Comparison of ENCODE assay signal across 11 cellular contexts in the genomic region with DNA sequence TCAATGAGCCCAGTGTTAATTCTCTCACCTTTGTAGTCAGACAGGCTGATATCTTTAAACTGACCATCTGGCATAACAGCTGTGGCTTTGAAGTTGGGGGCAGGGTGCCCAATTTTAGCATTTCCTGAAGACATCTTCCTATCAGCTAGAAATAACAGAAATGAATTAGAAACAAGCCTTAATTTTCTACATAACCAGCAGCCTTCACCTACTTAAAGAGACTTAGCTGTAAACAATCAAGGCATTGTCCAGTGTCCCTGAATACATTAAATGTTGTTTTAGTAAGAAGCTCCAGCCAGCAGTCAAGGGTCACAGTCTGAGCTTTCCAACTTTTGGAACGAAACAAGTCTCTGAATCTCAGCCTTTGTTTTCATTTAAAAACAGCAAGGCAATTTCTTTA. TPM values are rescaled to one million over a fixed set of nuclear protein-coding genes. Genes with fewer than 3 reads are reported as not detected.
A peak's percentile ranks its signal among the peaks of the same experiment; 100 is the strongest.
DNase-seq lines count a peak whose midpoint lies in the region; ATAC-seq, FAIRE-seq and TF ChIP-seq lines count a peak whose summit lies in the region.
"Had no signal": no experiment of that assay in that cellular context is flagged by ENCODE, and none has a peak within 500 bp of the region (broad histone marks: within the 10 kb centered on the region; RNA-seq: fewer than 3 reads in every experiment).

No MANE protein-coding gene starts in this region.

- H3K9me2 ChIP-seq in PC-3 (replicated peaks; ENCODE audit: low read length), result no peaks in the 10 kb centered on the region

- no peak overlapping the region for H4K8ac ChIP-seq in H1 (ENCODE audit: extremely low read depth, insufficient read depth, low read length)

- no peak overlapping the region for H2BK120ac ChIP-seq in H1 (replicated peaks; ENCODE audit: low read depth, low read length)

- H2BK12ac ChIP-seq in H1 (ENCODE audit: low read depth, low read length), result no peak overlapping the region

- H3K4me1 ChIP-seq in PC-3 (ENCODE audit: insufficient read depth, low read length) (peaks cover 37% of the 10 kb centered on the region), H1 (replicated peaks in 1 of 4; ENCODE audit: control insufficient read depth in 3 of 4, insufficient read depth in 4 of 4, low read length in 3 of 4) (peaks cover 2 to 9% (median 3%) of the 10 kb centered on the region in 4 experiments; a peak in 4 of 7 replicates)

- no peaks in the 10 kb centered on the region for H3K27me3 Mint-ChIP-seq in progenitor cell of endocrine pancreas

- H3K23ac ChIP-seq in H1 (ENCODE audit: insufficient read length), result no peak overlapping the region

- no peak for DNase-seq in GM12892 (ENCODE audit: insufficient read length)
- DNase-seq in PC-3, result no peak
- no peak for DNase-seq in H1 (ENCODE audit: low read depth in 1 of 2, low spot score in 2 of 2)
- no peak for DNase-seq in progenitor cell of endocrine pancreas (ENCODE audit: low spot score, unreplicated experiment)
- no peak for DNase-seq in activated gamma-delta T cell treated with Interleukin-2 at 50 U/mL for 16 hours
- no peak for DNase-seq in stimulated activated CD4-positive, alpha-beta T cell treated with anti-CD3 and anti-CD28 coated beads, Interleukin-4, amount 100 ng/mL, for 4 hours
- DNase-seq in KG1 (lab: John Stamatoyannopoulos, UW), result no peak
- DNase-seq in stimulated activated CD4-positive, alpha-beta T cell treated with anti-CD3 and anti-CD28 coated beads, Interleukin-1b, Interleukin-23, amount 100 ng/mL, for 48 hours, result no peak
- DNase-seq: NCI-H226; stimulated activated CD4-positive, alpha-beta T cell treated with anti-CD3 and anti-CD28 coated beads, Interleukin-12 subunit alpha, Interleukin-12 subunit beta, amount 100 ng/mL, for 4 hours had no signal

- H2BK20ac ChIP-seq in H1 (ENCODE audit: low read length), result no peak overlapping the region

- peaks cover 29% of the 10 kb centered on the region for H3K4me1 Mint-ChIP-seq in progenitor cell of endocrine pancreas (ENCODE audit: low read depth)

- peak overlapping the region; percentile 25 for H3K4me3 Mint-ChIP-seq in progenitor cell of endocrine pancreas (ENCODE audit: low read depth)

- H3K23me2 ChIP-seq in H1 (ENCODE audit: low read depth, low read length), result peaks cover 8% of the 10 kb centered on the region

- no peaks in the 10 kb centered on the region for H3K9me3 Mint-ChIP-seq in progenitor cell of endocrine pancreas (ENCODE audit: low read depth)

- H2BK5ac ChIP-seq in H1 (ENCODE audit: low read depth, low read length), result no peak overlapping the region

- no peak overlapping the region for H3K9ac ChIP-seq in PC-3 (ENCODE audit: low read length)
- H3K9ac ChIP-seq in H1 (replicated peaks in 1 of 4; ENCODE audit: extremely low read depth in 1 of 4, low read depth in 3 of 4, low read length in 3 of 4), result no peak overlapping the region

- H3K56ac ChIP-seq in H1 (replicated peaks; ENCODE audit: insufficient read length, low read depth, low read length), result no peak overlapping the region

- H3K36me3 Mint-ChIP-seq in progenitor cell of endocrine pancreas (ENCODE audit: insufficient read depth), result peaks cover 24% of the 10 kb centered on the region

- H3K4ac ChIP-seq in H1 (replicated peaks; ENCODE audit: insufficient read length, low read depth, low read length), result no peak overlapping the region

- H3K18ac ChIP-seq in H1 (ENCODE audit: extremely low read depth, low read length), result no peak overlapping the region

- H2AFZ ChIP-seq in PC-3 (ENCODE audit: low read length) (no peak overlapping the region), H1 (ENCODE audit: low read length) (no peak overlapping the region)

- H3K27ac Mint-ChIP-seq in progenitor cell of endocrine pancreas, result peak overlapping the region; percentile 39

- H3K27me3 ChIP-seq in PC-3 (ENCODE audit: low read length) (no peaks in the 10 kb centered on the region), H1 (replicated peaks in 1 of 4; ENCODE audit: control insufficient read depth in 3 of 4, extremely low read depth in 1 of 4, insufficient read depth in 3 of 4, low read length in 3 of 4) (no peaks in the 10 kb centered on the region)

- H3K79me2 ChIP-seq in PC-3 (ENCODE audit: low read length), result peaks cover 71% of the 10 kb centered on the region
- H3K79me2 ChIP-seq in H1 (ENCODE audit: control insufficient read depth in 1 of 2, insufficient read depth in 2 of 2, low read length in 2 of 2), result peaks cover 30 to 61% of the 10 kb centered on the region in 2 experiments

- intact Hi-C loops in PC-3 (cut with micrococcal nuclease), result no loop called here

- H3K14ac ChIP-seq in H1 (ENCODE audit: insufficient read length), result no peak overlapping the region

- H3K4me2 ChIP-seq in PC-3 (ENCODE audit: low read length) (peak overlapping the region; percentile 93), H1 (ENCODE audit: insufficient read depth in 1 of 2, low read depth in 2 of 2, low read length in 2 of 2) (peak overlapping the region; percentile 44 to 90; a peak in 3 of 4 replicates)

- WGBS in H1 (ENCODE audit: extremely low coverage in 1 of 2, insufficient coverage in 1 of 2, insufficient read length in 1 of 2, insufficient replicate concordance in 2 of 2, low coverage in 1 of 2, low lambda C conversion rate in 2 of 2, missing lambda C conversion rate in 1 of 2), 2 experiments, result 85% methylated on average over 1 of the region's 1 CpG; no CpG with 5 or more reads in 1 of the 2 experiments

- no peak overlapping the region for H2BK15ac ChIP-seq in H1 (ENCODE audit: low read length)

- TF ChIP-seq CTCF in PC-3 (conservative IDR thresholded peaks at IDR 0.05; ENCODE audit: low read depth, low read length) (no peak), H1 (IDR thresholded peaks at IDR 0.05; ENCODE audit: control extremely low read depth in 1 of 3, insufficient read depth in 1 of 3, low read depth in 1 of 3, low read length in 3 of 3) (no peak), progenitor cell of endocrine pancreas (IDR thresholded peaks at IDR 0.05; ENCODE audit: unreplicated experiment) (no peak)

- CTCF ChIA-PET in PC-3 (lab: Charles Lee), result interaction anchor here (0.6 kb wide), 1 partner anchor 51 kb away, joined by 3 read pairs; no protein-coding TSS in a partner anchor
- CTCF ChIA-PET in H1 (lab: Charles Lee; ENCODE audit: partially characterized antibody), result interaction anchor here (0.7 to 5.4 kb wide), 7 partner anchors 8 to 51 kb away, joined by 3 to 53 read pairs (median 4); no protein-coding TSS in a partner anchor

- 0 out of 2 replicates have a peak, but pooled peaks have one; percentile 19 for TF ChIP-seq POLR2A in GM12892 (IDR thresholded peaks at IDR 0.05; ENCODE audit: low read depth, low read length)
- peak in 1 of 2 experiments; percentile 23; a peak in 1 of 3 replicates for TF ChIP-seq POLR2A in H1 (IDR thresholded peaks at IDR 0.05; ENCODE audit: control extremely low read depth in 1 of 2, low read depth in 2 of 2, low read length in 2 of 2)

- H3K36me3 ChIP-seq in PC-3 (ENCODE audit: low read depth, low read length), result peaks cover 40% of the 10 kb centered on the region
- peaks cover 24 to 58% (median 42%) of the 10 kb centered on the region in 4 experiments for H3K36me3 ChIP-seq in H1 (ENCODE audit: control insufficient read depth in 2 of 4, insufficient read depth in 4 of 4, low read length in 3 of 4)

- H3K27ac ChIP-seq in PC-3 (ENCODE audit: low read length) (no peak overlapping the region), H1 (ENCODE audit: low read depth, low read length) (no peak overlapping the region)

- no peak for ATAC-seq in PC-3

- H4K20me1 ChIP-seq in PC-3 (ENCODE audit: low read length) (peaks cover 57% of the 10 kb centered on the region), H1 (replicated peaks in 1 of 2; ENCODE audit: control insufficient read depth in 1 of 2, insufficient read depth in 2 of 2, low read length in 2 of 2) (peaks cover 20 to 29% of the 10 kb centered on the region in 2 experiments)

- H3F3A ChIP-seq in PC-3 (ENCODE audit: low read length, unreplicated experiment), result no peaks in the 10 kb centered on the region

- no peak overlapping the region for H2AK5ac ChIP-seq in H1 (ENCODE audit: low read depth, low read length)

- H3K4me3 ChIP-seq in PC-3 (ENCODE audit: low read length), result peak overlapping the region; percentile 99
- peak overlapping the region in 2 of 4 experiments; percentile 15 to 100; a peak in 3 of 8 replicates for H3K4me3 ChIP-seq in H1 (ENCODE audit: extremely low read depth in 1 of 4, insufficient read depth in 2 of 4, low read depth in 3 of 4, low read length in 4 of 4)

- no peak for TF ChIP-seq EP300 in H1 (IDR thresholded peaks at IDR 0.05; ENCODE audit: borderline replicate concordance in 1 of 2, low read depth in 2 of 2, low read length in 2 of 2)

- POLR2A ChIA-PET in PC-3 (lab: Charles Lee; ENCODE audit: unreplicated experiment) (interaction anchor here (0.6 kb wide), 3 partner anchors 39 to 624 kb away, joined by 3 to 13 read pairs (median 3); no protein-coding TSS in a partner anchor), H1 (lab: Charles Lee; ENCODE audit: partially characterized antibody) (interaction anchor here (0.6 to 13.3 kb wide), 10 partner anchors 13 to 599 kb away, joined by 3 to 741 read pairs (median 6); a partner anchor contains a TSS)

- TSS peak; percentile 6 for BruUV-seq in PC-3 (replicated peaks; lab: Mats Ljungman, UMichigan)

- no peak overlapping the region for H4K91ac ChIP-seq in H1 (replicated peaks; ENCODE audit: insufficient read length, low read length)

- no peaks in the 10 kb centered on the region for H3K79me1 ChIP-seq in H1 (ENCODE audit: low read depth, low read length)

- FAIRE-seq in GM12892 (lab: Jason Lieb, UNC), result no peak
- no peak for FAIRE-seq in H1 (lab: Jason Lieb, UNC)
- FAIRE-seq: colon had no signal

- no peaks in the 10 kb centered on the region for H3K9me3 ChIP-seq in PC-3 (ENCODE audit: low read length)
- H3K9me3 ChIP-seq in H1 (ENCODE audit: insufficient read depth in 2 of 2, low read depth in 1 of 2, low read length in 1 of 2), result no peaks in the 10 kb centered on the region

- H4K5ac ChIP-seq in H1 (ENCODE audit: insufficient read length, low read depth, low read length), result no peak overlapping the region

- no peak for TF ChIP-seq RAD21 in H1 (IDR thresholded peaks at IDR 0.05 in 1 of 2, conservative IDR thresholded peaks at IDR 0.05 in 1 of 2; ENCODE audit: low read depth in 2 of 2, low read length in 2 of 2)

RNA-seq across cellular contexts. Expression of a gene that starts 2.8 kb away (rescaled TPM):
- polyA plus RNA-seq in GM12892 (2012; ENCODE audit: missing spikeins), result 985 TPM
- total RNA-seq in PC-3 (2014; rRNA removed) (749 and 967 TPM in 2 replicates), progenitor cell of endocrine pancreas (308 and 331 TPM in 2 replicates)
- total RNA-seq in H1 (2021; fragmentation: NEBNext Ultra II Directional; extraction: Animal tissue kit (Norgen Biotek cat#: 25700)), result 1,354 and 1,418 TPM in 2 replicates
- 611 and 1,165 TPM in 2 replicates for polyA plus RNA-seq in H1 (2011; rRNA removed)
- 1,073 TPM for polyA plus RNA-seq in H1 (2011; cell fraction: cytosol; rRNA removed)
- 289 TPM for polyA plus RNA-seq in H1 (2011; cell fraction: nucleus; rRNA removed)
- polyA plus RNA-seq in H1 (2012, experiment 1 of 2), result 1,250 to 1,913 TPM (median 1,350 TPM) in 4 replicates
- polyA plus RNA-seq in H1 (2012, experiment 2 of 2), result 731 TPM
- 1,094 TPM for polyA plus RNA-seq in H1 (2013, experiment 1 of 2)
- polyA plus RNA-seq in H1 (2013, experiment 2 of 2), result 1,165 TPM
- polyA minus RNA-seq in H1 (2011; rRNA and poly(A)+ RNA removed), result 624 and 694 TPM in 2 replicates
- 277 TPM for polyA minus RNA-seq in H1 (2011; cell fraction: cytosol; rRNA and poly(A)+ RNA removed)
- polyA minus RNA-seq in H1 (2011; cell fraction: nucleus; rRNA and poly(A)+ RNA removed), result 228 TPM

RNA-seq across cellular contexts. Expression of a gene that starts 18.8 kb away (rescaled TPM):
- 3.6 TPM for polyA plus RNA-seq in GM12892 (2012; ENCODE audit: missing spikeins)
- total RNA-seq in PC-3 (2014; rRNA removed) (6.6 and 9.2 TPM in 2 replicates), progenitor cell of endocrine pancreas (10.0 and 11.3 TPM in 2 replicates)
- 7.3 and 9.8 TPM in 2 replicates for total RNA-seq in H1 (2021; fragmentation: NEBNext Ultra II Directional; extraction: Animal tissue kit (Norgen Biotek cat#: 25700))
- polyA plus RNA-seq in H1 (2011; rRNA removed), result 11.1 and 11.2 TPM in 2 replicates
- 7.3 TPM for polyA plus RNA-seq in H1 (2011; cell fraction: cytosol; rRNA removed)
- polyA plus RNA-seq in H1 (2011; cell fraction: nucleus; rRNA removed), result 9.6 TPM
- polyA plus RNA-seq in H1 (2012, experiment 1 of 2), result 7.1 to 12.7 TPM (median 9.3 TPM) in 4 replicates
- 6.4 TPM for polyA plus RNA-seq in H1 (2012, experiment 2 of 2)
- 7.6 TPM for polyA plus RNA-seq in H1 (2013, experiment 1 of 2)
- polyA plus RNA-seq in H1 (2013, experiment 2 of 2), result 9.0 TPM
- polyA minus RNA-seq in H1 (2011; rRNA and poly(A)+ RNA removed), result 13.9 and 21.2 TPM in 2 replicates
- polyA minus RNA-seq in H1 (2011; cell fraction: cytosol; rRNA and poly(A)+ RNA removed), result 7.6 TPM
- polyA minus RNA-seq in H1 (2011; cell fraction: nucleus; rRNA and poly(A)+ RNA removed), result 9.5 TPM

RNA-seq across cellular contexts. Expression of a gene that starts 19.0 kb away (rescaled TPM):
- 4.4 TPM for polyA plus RNA-seq in GM12892 (2012; ENCODE audit: missing spikeins)
- total RNA-seq in PC-3 (2014; rRNA removed) (3.9 and 5.7 TPM in 2 replicates), progenitor cell of endocrine pancreas (2.6 and 2.8 TPM in 2 replicates)
- total RNA-seq in H1 (2021; fragmentation: NEBNext Ultra II Directional; extraction: Animal tissue kit (Norgen Biotek cat#: 25700)), result 3.7 and 3.8 TPM in 2 replicates
- polyA plus RNA-seq in H1 (2011; rRNA removed), result 5.0 and 6.0 TPM in 2 replicates
- 4.8 TPM for polyA plus RNA-seq in H1 (2011; cell fraction: cytosol; rRNA removed)
- 5.4 TPM for polyA plus RNA-seq in H1 (2011; cell fraction: nucleus; rRNA removed)
- 3.8 to 5.2 TPM (median 4.3 TPM) in 4 replicates for polyA plus RNA-seq in H1 (2012, experiment 1 of 2)
- polyA plus RNA-seq in H1 (2012, experiment 2 of 2), result 2.7 TPM
- 2.9 TPM for polyA plus RNA-seq in H1 (2013, experiment 1 of 2)
- polyA plus RNA-seq in H1 (2013, experiment 2 of 2), result 2.8 TPM
- polyA minus RNA-seq in H1 (2011; rRNA and poly(A)+ RNA removed), result 5.8 and 6.9 TPM in 2 replicates
- 2.8 TPM for polyA minus RNA-seq in H1 (2011; cell fraction: cytosol; rRNA and poly(A)+ RNA removed)
- polyA minus RNA-seq in H1 (2011; cell fraction: nucleus; rRNA and poly(A)+ RNA removed), result 3.4 TPM

RNA-seq across cellular contexts. Expression of a gene that starts 27.9 kb away (rescaled TPM):
- polyA plus RNA-seq in GM12892 (2012; ENCODE audit: missing spikeins), result 9.4 TPM
- 6.0 and 6.5 TPM in 2 replicates for total RNA-seq in PC-3 (2014; rRNA removed)
- 10.9 and 12.6 TPM in 2 replicates for total RNA-seq in H1 (2021; fragmentation: NEBNext Ultra II Directional; extraction: Animal tissue kit (Norgen Biotek cat#: 25700))
- polyA plus RNA-seq in H1 (2011; rRNA removed), result 10.0 and 10.8 TPM in 2 replicates
- polyA plus RNA-seq in H1 (2011; cell fraction: cytosol; rRNA removed), result 12.9 TPM
- 17.3 TPM for polyA plus RNA-seq in H1 (2011; cell fraction: nucleus; rRNA removed)
- polyA plus RNA-seq in H1 (2012, experiment 1 of 2), result 9.6 to 11.7 TPM (median 10.3 TPM) in 4 replicates
- 9.4 TPM for polyA plus RNA-seq in H1 (2012, experiment 2 of 2)
- polyA plus RNA-seq in H1 (2013, experiment 1 of 2), result 5.1 TPM
- polyA plus RNA-seq in H1 (2013, experiment 2 of 2), result 5.2 TPM
- 16.6 and 18.3 TPM in 2 replicates for polyA minus RNA-seq in H1 (2011; rRNA and poly(A)+ RNA removed)
- 10.1 TPM for polyA minus RNA-seq in H1 (2011; cell fraction: cytosol; rRNA and poly(A)+ RNA removed)
- polyA minus RNA-seq in H1 (2011; cell fraction: nucleus; rRNA and poly(A)+ RNA removed), result 10.0 TPM
- 9.4 and 9.5 TPM in 2 replicates for total RNA-seq in progenitor cell of endocrine pancreas

RNA-seq across cellular contexts. Expression of a gene that starts 31.7 kb away (rescaled TPM):
- polyA plus RNA-seq in GM12892 (2012; ENCODE audit: missing spikeins), result 246 TPM
- total RNA-seq in PC-3 (2014; rRNA removed), result 86.1 and 94.9 TPM in 2 replicates
- 334 and 344 TPM in 2 replicates for total RNA-seq in H1 (2021; fragmentation: NEBNext Ultra II Directional; extraction: Animal tissue kit (Norgen Biotek cat#: 25700))
- polyA plus RNA-seq in H1 (2011; rRNA removed), result 399 and 435 TPM in 2 replicates
- 455 TPM for polyA plus RNA-seq in H1 (2011; cell fraction: cytosol; rRNA removed)
- 500 TPM for polyA plus RNA-seq in H1 (2011; cell fraction: nucleus; rRNA removed)
- 273 to 514 TPM (median 449 TPM) in 4 replicates for polyA plus RNA-seq in H1 (2012, experiment 1 of 2)
- 457 TPM for polyA plus RNA-seq in H1 (2012, experiment 2 of 2)
- 245 TPM for polyA plus RNA-seq in H1 (2013, experiment 1 of 2)
- polyA plus RNA-seq in H1 (2013, experiment 2 of 2), result 249 TPM
- 363 and 374 TPM in 2 replicates for polyA minus RNA-seq in H1 (2011; rRNA and poly(A)+ RNA removed)
- 211 TPM for polyA minus RNA-seq in H1 (2011; cell fraction: cytosol; rRNA and poly(A)+ RNA removed)
- polyA minus RNA-seq in H1 (2011; cell fraction: nucleus; rRNA and poly(A)+ RNA removed), result 181 TPM
- total RNA-seq in progenitor cell of endocrine pancreas, result 213 and 214 TPM in 2 replicates
